Comparison of ENCODE assay signal across 25 cellular contexts in genomic region chr19:1970003-1970805, GRCh38. TPM values are rescaled to one million over a fixed set of nuclear protein-coding genes. Genes with fewer than 3 reads are reported as not detected.
DNase-seq lines count a peak whose midpoint lies in the region; ATAC-seq and TF ChIP-seq lines count a peak whose summit lies in the region.
"Had no signal": no experiment of that assay in that cellular context is flagged by ENCODE, and none has a peak within 500 bp of the region (broad histone marks: within the 10 kb centered on the region; RNA-seq: fewer than 3 reads in every experiment).

No MANE protein-coding gene starts in this region.

- H3K9me2 ChIP-seq in PC-3 (replicated peaks; ENCODE audit: low read length) = no peaks in the 10 kb centered on the region

- H3K4me2 ChIP-seq in PC-3 (ENCODE audit: low read length) = peak overlapping the region; percentile 50
- H3K4me2 ChIP-seq: A549 had no signal

- H3K9me3 Mint-ChIP-seq in natural killer cell treated with Interleukin-12 subunit alpha and Interleukin-12 subunit beta and Interleukin-15 and Interleukin-18, amount 100 ng/mL, for 72 hours = no peaks in the 10 kb centered on the region
- no peaks in the 10 kb centered on the region for H3K9me3 Mint-ChIP-seq in natural killer cell
- H3K9me3 Mint-ChIP-seq: activated CD4-positive, alpha-beta T cell treated with anti-CD3 and anti-CD28 coated beads, Interleukin-2, amount 10 ng/mL, durations not matched to agents 7 days and 5 days; activated T-helper 1 cell treated with anti-CD3 and anti-CD28 coated beads, Interleukin-12 subunit alpha, Interleukin-12 subunit beta, Interleukin-2, Interleukin-4 antibody, amounts not matched to agents 30 ng/mL and 10 ng/mL and 1 ng/mL, durations not matched to agents 14 hours and 24 hours and 36 hours; T-helper 2 cell treated with Interferon-gamma antibody and Interleukin-4, amounts not matched to agents 5 μg/mL and 100 μg/mL, for 36 hours had no signal

- H3K4me1 Mint-ChIP-seq in natural killer cell treated with Interleukin-12 subunit alpha and Interleukin-12 subunit beta and Interleukin-15 and Interleukin-18, amount 100 ng/mL, for 72 hours (ENCODE audit: low read depth in 2 of 2) = peaks cover 8 to 18% of the 10 kb centered on the region in 2 donors
- peaks cover 14 to 32% of the 10 kb centered on the region in 2 donors for H3K4me1 Mint-ChIP-seq in natural killer cell

- no peaks in the 10 kb centered on the region for H3K36me3 ChIP-seq in PC-3 (ENCODE audit: low read depth, low read length)

- no peak for TF ChIP-seq CTCF in natural killer cell (IDR thresholded peaks at IDR 0.05)
- TF ChIP-seq CTCF in PC-3 (conservative IDR thresholded peaks at IDR 0.05; ENCODE audit: low read depth, low read length) = no peak

- peaks cover 29% of the 10 kb centered on the region for H3K79me2 ChIP-seq in PC-3 (ENCODE audit: low read length)

- no TSS peak for BruUV-seq in PC-3 (replicated peaks; lab: Mats Ljungman, UMichigan)

- H3K4me3 Mint-ChIP-seq in natural killer cell treated with Interleukin-12 subunit alpha and Interleukin-12 subunit beta and Interleukin-15 and Interleukin-18, amount 100 ng/mL, for 72 hours = no peak overlapping the region
- H3K4me3 Mint-ChIP-seq in natural killer cell = no peak overlapping the region
- H3K4me3 Mint-ChIP-seq: activated CD4-positive, alpha-beta T cell treated with anti-CD3 and anti-CD28 coated beads, Interleukin-2, amount 10 ng/mL, durations not matched to agents 7 days and 5 days; activated T-helper 1 cell treated with anti-CD3 and anti-CD28 coated beads, Interleukin-12 subunit alpha, Interleukin-12 subunit beta, Interleukin-2, Interleukin-4 antibody, amounts not matched to agents 30 ng/mL and 10 ng/mL and 1 ng/mL, durations not matched to agents 14 hours and 24 hours and 36 hours; T-helper 2 cell treated with Interferon-gamma antibody and Interleukin-4, amounts not matched to agents 5 μg/mL and 100 μg/mL, for 36 hours had no signal

- 0 out of 2 replicates have a peak overlapping the region, but pooled peaks have one; percentile 4 for H2AFZ ChIP-seq in PC-3 (ENCODE audit: low read length)

- peaks cover 23% of the 10 kb centered on the region for H3K4me1 ChIP-seq in PC-3 (ENCODE audit: insufficient read depth, low read length)
- H3K4me1 ChIP-seq: A549 had no signal

- no peak for ATAC-seq in natural killer cell treated with Interleukin-12 subunit alpha and Interleukin-12 subunit beta and Interleukin-15 and Interleukin-18, amount 100 ng/mL, for 72 hours
- ATAC-seq in natural killer cell = no peak
- ATAC-seq in PC-3 = peak; percentile 90
- ATAC-seq in GM21576 (IDR thresholded peaks at IDR 0.05; ENCODE audit: unreplicated experiment) = no peak
- ATAC-seq in HG02852 (IDR thresholded peaks at IDR 0.05; ENCODE audit: unreplicated experiment) = no peak
- no peak for ATAC-seq in GM18519 (IDR thresholded peaks at IDR 0.05; ENCODE audit: low FRiP score, unreplicated experiment)
- ATAC-seq: A549, HepG2, SK-N-SH treated with all-trans-retinoic acid at 6 μM for 48 hours had no signal

- H3K4me3 ChIP-seq in PC-3 (ENCODE audit: low read length) = no peak overlapping the region
- H3K4me3 ChIP-seq: A549, dorsolateral prefrontal cortex had no signal

- no peaks in the 10 kb centered on the region for H3K36me3 Mint-ChIP-seq in natural killer cell treated with Interleukin-12 subunit alpha and Interleukin-12 subunit beta and Interleukin-15 and Interleukin-18, amount 100 ng/mL, for 72 hours
- H3K36me3 Mint-ChIP-seq in natural killer cell = no peaks in the 10 kb centered on the region

- DNase-seq in natural killer cell treated with Interleukin-12 subunit alpha and Interleukin-12 subunit beta and Interleukin-15 and Interleukin-18, amount 100 ng/mL, for 72 hours (ENCODE audit: low spot score) = peak; percentile 35
- DNase-seq in natural killer cell (no peak), PC-3 (peak; percentile 79), epithelial cell of prostate (ENCODE audit: low read depth, low spot score) (no peak), cortex of kidney (lab: John Stamatoyannopoulos, UW) (no peak)
- DNase-seq: activated CD4-positive, alpha-beta T cell treated with anti-CD3 and anti-CD28 coated beads, Interleukin-2, amount 10 ng/mL, durations not matched to agents 7 days and 5 days; activated naive CD4-positive, alpha-beta T cell treated with anti-CD3 and anti-CD28 coated beads, Interleukin-2, amount 50 U/mL, for 16 hours; DMS79 treated with DMSO at 0.1 percent for 48 hours; Kasumi-1; kidney glomerular epithelial cell; NCI-H1105; NCI-H2029; retina; small intestine; stimulated activated CD4-positive, alpha-beta T cell treated with anti-CD3 and anti-CD28 coated beads, Interleukin-2, amount 100 ng/mL, for 24 hours; WERI-Rb-1 had no signal

- H4K20me1 ChIP-seq in PC-3 (ENCODE audit: low read length) = no peaks in the 10 kb centered on the region

- H3K27me3 ChIP-seq in PC-3 (ENCODE audit: low read length) = no peaks in the 10 kb centered on the region
- H3K27me3 ChIP-seq: dorsolateral prefrontal cortex had no signal

- CTCF ChIA-PET in PC-3 (lab: Charles Lee) = no interaction called here

- no peaks in the 10 kb centered on the region for H3K27me3 Mint-ChIP-seq in natural killer cell treated with Interleukin-12 subunit alpha and Interleukin-12 subunit beta and Interleukin-15 and Interleukin-18, amount 100 ng/mL, for 72 hours
- no peaks in the 10 kb centered on the region for H3K27me3 Mint-ChIP-seq in natural killer cell (ENCODE audit: low read depth in 2 of 2)
- H3K27me3 Mint-ChIP-seq: activated CD4-positive, alpha-beta T cell treated with anti-CD3 and anti-CD28 coated beads, Interleukin-2, amount 10 ng/mL, durations not matched to agents 7 days and 5 days had no signal

- intact Hi-C loops in natural killer cell (cut with micrococcal nuclease) (no loop called here), PC-3 (cut with micrococcal nuclease) (loop anchor here (5.0 kb wide), 1 partner anchor 38 kb away; no protein-coding TSS in a partner anchor)

- POLR2A ChIA-PET in PC-3 (lab: Charles Lee; ENCODE audit: unreplicated experiment) = interaction anchor here (0.5 kb wide), 2 partner anchors 24 to 437 kb away, joined by 3 read pairs; no protein-coding TSS in a partner anchor

- H3F3A ChIP-seq in PC-3 (ENCODE audit: low read length, unreplicated experiment) = no peaks in the 10 kb centered on the region

- peak overlapping the region; percentile 40 for H3K9ac ChIP-seq in PC-3 (ENCODE audit: low read length)

- H3K27ac ChIP-seq in PC-3 (ENCODE audit: low read length) (peak overlapping the region; percentile 87), epithelial cell of prostate (peak overlapping the region; percentile 46)
- H3K27ac ChIP-seq: A549, WERI-Rb-1 had no signal

- no peaks in the 10 kb centered on the region for H3K9me3 ChIP-seq in PC-3 (ENCODE audit: low read length)
- H3K9me3 ChIP-seq: A549 had no signal

- no peak overlapping the region for H3K27ac Mint-ChIP-seq in natural killer cell treated with Interleukin-12 subunit alpha and Interleukin-12 subunit beta and Interleukin-15 and Interleukin-18, amount 100 ng/mL, for 72 hours
- H3K27ac Mint-ChIP-seq in natural killer cell = no peak overlapping the region
- H3K27ac Mint-ChIP-seq: activated CD4-positive, alpha-beta T cell treated with anti-CD3 and anti-CD28 coated beads, Interleukin-2, amount 10 ng/mL, durations not matched to agents 7 days and 5 days; activated T-helper 1 cell treated with anti-CD3 and anti-CD28 coated beads, Interleukin-12 subunit alpha, Interleukin-12 subunit beta, Interleukin-2, Interleukin-4 antibody, amounts not matched to agents 30 ng/mL and 10 ng/mL and 1 ng/mL, durations not matched to agents 14 hours and 24 hours and 36 hours; T-helper 2 cell treated with Interferon-gamma antibody and Interleukin-4, amounts not matched to agents 5 μg/mL and 100 μg/mL, for 36 hours had no signal

RNA-seq across cellular contexts. Expression of gene CSNK1G2, which starts 29.2 kb away (rescaled TPM):
- total RNA-seq in natural killer cell treated with Interleukin-12 subunit alpha and Interleukin-12 subunit beta and Interleukin-15 and Interleukin-18, amount 100 ng/mL, for 72 hours = 100 to 1,000 TPM in 1 of 2 donors, 10 to 100 TPM in 1; 57.5 to 103 TPM
- 100 to 1,000 TPM; 138 to 143 (median 139) TPM for total RNA-seq in natural killer cell
- 83.6 and 106 TPM in 2 replicates for total RNA-seq in PC-3 (2014; rRNA removed)

RNA-seq across cellular contexts. Expression of gene BTBD2, which starts 45.3 kb away (rescaled TPM):
- total RNA-seq in natural killer cell treated with Interleukin-12 subunit alpha and Interleukin-12 subunit beta and Interleukin-15 and Interleukin-18, amount 100 ng/mL, for 72 hours = 10 to 100 TPM; 19.9 to 23.0 TPM
- 10 to 100 TPM; 47.6 to 57.0 (median 53.4) TPM for total RNA-seq in natural killer cell
- 72.0 and 94.0 TPM in 2 replicates for total RNA-seq in PC-3 (2014; rRNA removed)

Comparison
In these comparisons a context has a peak if more than half of its experiments do, and no peak if none do; other contexts are left out.
1. DNase-seq: peak in natural killer cell treated with Interleukin-12 subunit alpha and Interleukin-12 subunit beta and Interleukin-15 and Interleukin-18, amount 100 ng/mL, for 72 hours (single experiment) and PC-3 (single experiment); none in natural killer cell (single experiment), epithelial cell of prostate (single experiment) and cortex of kidney (single experiment).